Comparison of ENCODE assay signal across 8 cellular contexts in genomic region chr4:2763511-2763967, GRCh38. TPM values are rescaled to one million over a fixed set of nuclear protein-coding genes. Genes with fewer than 3 reads are reported as not detected.
DNase-seq lines count a peak whose midpoint lies in the region; ATAC-seq and TF ChIP-seq lines count a peak whose summit lies in the region.

No MANE protein-coding gene starts in this region.

- H3K36me3 Mint-ChIP-seq in osteocyte (ENCODE audit: unreplicated experiment): no peaks in the 10 kb centered on the region

- intact Hi-C loops in IMR-90 (cut with micrococcal nuclease): loop anchor here (5.0 kb wide), 2 partner anchors 129 to 274 kb away; no protein-coding TSS in a partner anchor

- H2AFZ ChIP-seq in IMR-90 (replicated peaks; ENCODE audit: low read length, poor library complexity) (peak overlapping the region; percentile 98), neuronal stem cell (ENCODE audit: low read length) (no peak overlapping the region)

- H3K18ac ChIP-seq in IMR-90 (ENCODE audit: low read depth, low read length): no peak overlapping the region
- H3K18ac ChIP-seq in neuronal stem cell (ENCODE audit: low read length): peak overlapping the region; percentile 93

- peak overlapping the region; percentile 85 for H4K5ac ChIP-seq in IMR-90 (ENCODE audit: low read depth, low read length)

- POLR2A ChIA-PET in IMR-90 (lab: Charles Lee; ENCODE audit: unreplicated experiment): no interaction called here

- no peak for DNase-seq in AG09309 (ENCODE audit: low read depth)
- no peak for DNase-seq in IMR-90
- no peak for DNase-seq in epithelial cell of proximal tubule (ENCODE audit: low read depth)
- DNase-seq in neuronal stem cell (ENCODE audit: low spot score): no peak
- DNase-seq in NOMO-1 treated with dmso at 0.1 percent for 144 hours (lab: John Stamatoyannopoulos, UW; ENCODE audit: unreplicated experiment): no peak
- no peak for DNase-seq in mesenteric fat pad (ENCODE audit: low spot score)
- DNase-seq in osteocyte (ENCODE audit: extremely low spot score, unreplicated experiment): no peak

- no peak overlapping the region for H3K4me3 Mint-ChIP-seq in osteocyte (ENCODE audit: unreplicated experiment)

- H3K9me3 ChIP-seq in IMR-90 (ENCODE audit: control insufficient read depth, insufficient read depth, low read length) (no peaks in the 10 kb centered on the region), neuronal stem cell (replicated peaks in 1 of 2; ENCODE audit: control insufficient read depth in 2 of 2, insufficient read depth in 1 of 2, low read depth in 1 of 2, low read length in 2 of 2) (peaks cover 0 to 7% of the 10 kb centered on the region in 2 donors)

- H3K9ac ChIP-seq in IMR-90 (ENCODE audit: low read depth, low read length): peak overlapping the region; percentile 35; the same call in 1 of the 2 replicates
- H3K9ac ChIP-seq in neuronal stem cell (ENCODE audit: low read depth, low read length, poor library complexity): peak overlapping the region; percentile 44

- in situ Hi-C loops in IMR-90 (cut with MboI; ENCODE audit: low sequenced_read_pairs): loop anchor here (25.0 kb wide), 1 partner anchor 274 kb away; no protein-coding TSS in a partner anchor

- H4K20me1 ChIP-seq in IMR-90 (ENCODE audit: insufficient read depth, low read length): no peaks in the 10 kb centered on the region

- CTCF ChIA-PET in IMR-90 (lab: Yijun Ruan, JAX): interaction anchor here (0.6 to 1.0 kb wide), 4 partner anchors 83 to 198 kb away, joined by 3 read pairs; no protein-coding TSS in a partner anchor

- H3K23ac ChIP-seq in IMR-90 (ENCODE audit: low read depth, low read length) (no peak overlapping the region), neuronal stem cell (ENCODE audit: low read depth, low read length, poor library complexity) (no peak overlapping the region)

- 69% methylated on average over 22 of the region's 23 CpGs; no CpG with 5 or more reads in 1 of the 2 experiments for WGBS in IMR-90 (ENCODE audit: extremely low coverage in 2 of 2, insufficient read length in 1 of 2), 2 experiments
- WGBS in neuronal stem cell (ENCODE audit: extremely low coverage in 2 of 2, insufficient read length in 2 of 2, insufficient replicate concordance in 1 of 2), 2 donors: no CpG with 5 or more reads among the region's 23 CpGs

- H3K79me1 ChIP-seq in IMR-90 (ENCODE audit: low read depth in 1 of 2, low read length in 2 of 2) (no peaks in the 10 kb centered on the region), neuronal stem cell (ENCODE audit: low read depth, low read length) (no peaks in the 10 kb centered on the region)

- no peak overlapping the region for H3K27ac Mint-ChIP-seq in osteocyte (ENCODE audit: unreplicated experiment)

- BruUV-seq in IMR-90 (replicated peaks; lab: Mats Ljungman, UMichigan): no TSS peak

- no peaks in the 10 kb centered on the region for H3K9me3 Mint-ChIP-seq in osteocyte (ENCODE audit: unreplicated experiment)

- H2BK5ac ChIP-seq in IMR-90 (ENCODE audit: low read depth, low read length, poor library complexity, severe bottlenecking) (no peak overlapping the region), neuronal stem cell (ENCODE audit: low read length) (peak overlapping the region; percentile 33)

- H2BK15ac ChIP-seq in IMR-90 (ENCODE audit: low read depth, low read length) (peak overlapping the region; percentile 28; the same call in 1 of the 3 replicates), neuronal stem cell (ENCODE audit: low read length) (peak overlapping the region; percentile 3)

- dilution Hi-C loops in IMR-90 (cut with HindIII; ENCODE audit: low sequenced_read_pairs, unreplicated experiment): no loop called here

- no peaks in the 10 kb centered on the region for H3K9me1 ChIP-seq in IMR-90 (ENCODE audit: insufficient read depth, low read length)

- peak overlapping the region; percentile 90 for H2AK9ac ChIP-seq in IMR-90 (replicated peaks; ENCODE audit: low read depth, low read length, poor library complexity)

- H3K27me3 ChIP-seq in IMR-90 (ENCODE audit: control insufficient read depth, insufficient read depth, low read length) (no peaks in the 10 kb centered on the region), neuronal stem cell (ENCODE audit: control insufficient read depth in 3 of 3, insufficient read depth in 3 of 3, low read depth in 1 of 3, low read length in 3 of 3) (no peaks in the 10 kb centered on the region)

- H3K4ac ChIP-seq in IMR-90 (ENCODE audit: low read depth, low read length) (peak overlapping the region; percentile 72), neuronal stem cell (ENCODE audit: low read length) (peak overlapping the region; percentile 76)

- no peak overlapping the region for H2BK20ac ChIP-seq in IMR-90 (ENCODE audit: low read depth, low read length)

- no peak overlapping the region for H3K27ac ChIP-seq in IMR-90 (ENCODE audit: insufficient read depth, low read length)
- no peak overlapping the region for H3K27ac ChIP-seq in neuronal stem cell (replicated peaks; ENCODE audit: low read length)

- peaks cover 1% of the 10 kb centered on the region for H3K4me1 Mint-ChIP-seq in osteocyte (ENCODE audit: unreplicated experiment)

- ATAC-seq in IMR-90 (ENCODE audit: low read depth): no peak
- no peak for ATAC-seq in GM18909 (IDR thresholded peaks at IDR 0.05; ENCODE audit: poor library complexity, unreplicated experiment)

- H3K4me1 ChIP-seq in IMR-90 (ENCODE audit: control insufficient read depth, insufficient read depth, low read length) (peaks cover 1% of the 10 kb centered on the region; the same call in 1 of the 2 replicates), neuronal stem cell (ENCODE audit: control insufficient read depth in 2 of 2, insufficient read depth in 1 of 2, low read depth in 1 of 2, low read length in 2 of 2) (no peaks in the 10 kb centered on the region)

- H3K4me2 ChIP-seq in IMR-90 (ENCODE audit: low read depth, low read length) (no peak overlapping the region), neuronal stem cell (ENCODE audit: insufficient read depth, low read length, poor library complexity, severe bottlenecking) (peak overlapping the region; percentile 77)

- TF ChIP-seq POLR2A in IMR-90 (IDR thresholded peaks at IDR 0.05; ENCODE audit: low read depth, low read length): no peak

- no peaks in the 10 kb centered on the region for H3K36me3 ChIP-seq in IMR-90 (ENCODE audit: control insufficient read depth, insufficient read depth, low read length)
- H3K36me3 ChIP-seq in neuronal stem cell (replicated peaks in 1 of 2; ENCODE audit: control insufficient read depth in 2 of 2, insufficient read depth in 2 of 2, low read length in 2 of 2): no peaks in the 10 kb centered on the region

- no peak overlapping the region for H3K56ac ChIP-seq in IMR-90 (ENCODE audit: extremely low read depth, insufficient read depth, low read length)

- TF ChIP-seq RAD21 in IMR-90 (IDR thresholded peaks at IDR 0.05; ENCODE audit: low read length): no peak

- H2BK12ac ChIP-seq in neuronal stem cell (ENCODE audit: low read length): no peak overlapping the region

- H4K91ac ChIP-seq in IMR-90 (ENCODE audit: insufficient read depth, low read depth, low read length) (peak overlapping the region; percentile 55), neuronal stem cell (ENCODE audit: low read depth, low read length, poor library complexity) (no peak overlapping the region)

- peak overlapping the region; percentile 64; the same call in 1 of the 2 replicates for H2BK120ac ChIP-seq in IMR-90 (ENCODE audit: low read depth, low read length)
- no peak overlapping the region for H2BK120ac ChIP-seq in neuronal stem cell (ENCODE audit: low read depth, low read length)

- H2AK5ac ChIP-seq in IMR-90 (ENCODE audit: low read depth, low read length) (no peak overlapping the region), neuronal stem cell (ENCODE audit: low read depth, low read length) (no peak overlapping the region)

- H3K27me3 Mint-ChIP-seq in osteocyte (ENCODE audit: unreplicated experiment): no peaks in the 10 kb centered on the region

- peak overlapping the region; percentile 51; the same call in 1 of the 2 replicates for H3K14ac ChIP-seq in IMR-90 (replicated peaks; ENCODE audit: low read depth, low read length)
- H3K14ac ChIP-seq in neuronal stem cell (ENCODE audit: low read length): no peak overlapping the region

- peak overlapping the region; percentile 86 to 96 for H4K8ac ChIP-seq in IMR-90 (ENCODE audit: low read depth in 2 of 2, low read length in 2 of 2)
- H4K8ac ChIP-seq in neuronal stem cell (ENCODE audit: low read depth, low read length): no peak overlapping the region

- H3K4me3 ChIP-seq in AG09309 (ENCODE audit: control insufficient read depth, low read depth, low read length) (peak overlapping the region; percentile 44), IMR-90 (ENCODE audit: insufficient read depth, low read depth, low read length) (peak overlapping the region; percentile 41), epithelial cell of proximal tubule (ENCODE audit: low read depth, low read length) (peak overlapping the region; percentile 54), neuronal stem cell (ENCODE audit: low read length in 2 of 2) (peak overlapping the region in 1 of 2 donors; percentile 56)

- TF ChIP-seq CTCF in AG09309 (IDR thresholded peaks at IDR 0.05; ENCODE audit: control insufficient read depth, insufficient read depth, low read depth, low read length, missing control alignments) (no peak), IMR-90 (conservative IDR thresholded peaks at IDR 0.05; ENCODE audit: low read depth, low read length) (no peak), epithelial cell of proximal tubule (conservative IDR thresholded peaks at IDR 0.05; ENCODE audit: low read depth, low read length) (no peak), osteocyte (IDR thresholded peaks at IDR 0.05) (no peak)

TF ChIP-seq in IMR-90, 13 proteins besides CTCF, POLR2A, EP300 and RAD21 (continues in another document):
- no peak for TF ChIP-seq RCOR1 (IDR thresholded peaks at IDR 0.05; ENCODE audit: insufficient replicate concordance, low read length)
- TF ChIP-seq NFE2L2 (IDR thresholded peaks at IDR 0.05; ENCODE audit: low read depth, low read length): no peak
- no peak for TF ChIP-seq BHLHE40 (IDR thresholded peaks at IDR 0.05; ENCODE audit: low read depth, low read length)
- no peak for TF ChIP-seq FOS (IDR thresholded peaks at IDR 0.05; ENCODE audit: low read depth, low read length)

RNA-seq across cellular contexts. Expression of gene TNIP2, which starts 7.4 kb away (rescaled TPM):
- total RNA-seq in IMR-90 (2012; rRNA removed): 33.3 and 36.9 TPM in 2 replicates
- 38.5 and 46.1 TPM in 2 replicates for polyA plus RNA-seq in IMR-90 (2012; rRNA removed)
- 48.6 and 56.4 TPM in 2 replicates for polyA plus RNA-seq in IMR-90 (2012; cell fraction: cytosol; rRNA removed)
- polyA plus RNA-seq in IMR-90 (2012; cell fraction: nucleus; rRNA removed; ENCODE audit: low replicate concordance): 120 and 143 TPM in 2 replicates
- 76.7 and 77.4 TPM in 2 replicates for total RNA-seq in epithelial cell of proximal tubule
- 14.8 TPM for polyA plus RNA-seq in neuronal stem cell (2013, experiment 1 of 2)
- polyA plus RNA-seq in neuronal stem cell (2013, experiment 2 of 2): 15.1 TPM
- total RNA-seq in mesenteric fat pad: 49.5 TPM
- 32.7 and 34.0 TPM in 2 replicates for total RNA-seq in osteocyte

RNA-seq across cellular contexts. Expression of gene SH3BP2, which starts 29.3 kb away (rescaled TPM):
- 8.9 and 9.0 TPM in 2 replicates for total RNA-seq in IMR-90 (2012; rRNA removed)
- 37.2 and 45.3 TPM in 2 replicates for polyA plus RNA-seq in IMR-90 (2012; rRNA removed)
- 20.8 and 21.2 TPM in 2 replicates for polyA plus RNA-seq in IMR-90 (2012; cell fraction: cytosol; rRNA removed)
- 229 and 480 TPM in 2 replicates for polyA plus RNA-seq in IMR-90 (2012; cell fraction: nucleus; rRNA removed; ENCODE audit: low replicate concordance)
- 32.3 and 53.3 TPM in 2 replicates for total RNA-seq in epithelial cell of proximal tubule
- polyA plus RNA-seq in neuronal stem cell (2013, experiment 1 of 2): 8.1 TPM
- 8.7 TPM for polyA plus RNA-seq in neuronal stem cell (2013, experiment 2 of 2)
- 63.9 TPM for total RNA-seq in mesenteric fat pad
- 105 and 110 TPM in 2 replicates for total RNA-seq in osteocyte
